ENCODE assay signal across 21 cellular contexts in genomic region chr5:43421450-43422133, GRCh38. TPM values are rescaled to one million over a fixed set of nuclear protein-coding genes. Genes with fewer than 3 reads are reported as not detected.
DNase-seq lines count a peak whose midpoint lies in the region; ATAC-seq, FAIRE-seq and TF ChIP-seq lines count a peak whose summit lies in the region.
"Had no signal": no experiment of that assay in that cellular context is flagged by ENCODE, and none has a peak within 500 bp of the region (broad histone marks: within the 10 kb centered on the region; RNA-seq: fewer than 3 reads in every experiment).

No MANE protein-coding gene starts in this region.

- peak overlapping the region in 1 of 2 donors; percentile 16 for H3K4me3 ChIP-seq in duodenal mucosa (ENCODE audit: low read depth in 1 of 2, low read length in 2 of 2)
- H3K4me3 ChIP-seq in HepG2 (replicated peaks in 1 of 3; ENCODE audit: insufficient read depth in 1 of 3, low read depth in 2 of 3, low read length in 3 of 3) = no peak overlapping the region
- H3K4me3 ChIP-seq in transverse colon = no peak overlapping the region
- H3K4me3 ChIP-seq: ascending aorta, Peyer's patch had no signal

- peaks cover 16 to 19% of the 10 kb centered on the region in 2 donors for H3K4me1 ChIP-seq in duodenal mucosa (ENCODE audit: control insufficient read depth in 1 of 2, insufficient read depth in 2 of 2, low read length in 2 of 2)
- peaks cover 39% of the 10 kb centered on the region for H3K4me1 ChIP-seq in HepG2 (ENCODE audit: insufficient read depth, low read length)
- H3K4me1 ChIP-seq in transverse colon = peaks cover 4 to 35% (median 20%) of the 10 kb centered on the region in 4 donors
- H3K4me1 ChIP-seq: ascending aorta, Peyer's patch had no signal

- TF ChIP-seq CTCF in HepG2 (CRISPR knock-in tag; IDR thresholded peaks at IDR 0.05) (no peak), transverse colon (IDR thresholded peaks at IDR 0.05) (no peak)

- no peaks in the 10 kb centered on the region for H4K20me1 ChIP-seq in HepG2 (ENCODE audit: insufficient read depth, low read length)

- 76% methylated on average over 7 of the region's 7 CpGs for WGBS in HepG2 (ENCODE audit: low lambda C conversion rate)
- WGBS in transverse colon (ENCODE audit: low coverage in 1 of 2), 2 donors = 67 to 84% methylated on average over 7 of the region's 7 CpGs

- no TSS peak for BruUV-seq in HepG2 (replicated peaks; lab: Mats Ljungman, UMichigan)

- H3K9ac ChIP-seq in duodenal mucosa (ENCODE audit: low read depth in 1 of 2, low read length in 2 of 2) = no peak overlapping the region
- no peak overlapping the region for H3K9ac ChIP-seq in HepG2 (ENCODE audit: insufficient read depth, low read depth, low read length)
- H3K9ac ChIP-seq: SK-N-SH had no signal

- H3K36me3 ChIP-seq in duodenal mucosa (ENCODE audit: control insufficient read depth in 1 of 2, insufficient read depth in 2 of 2, low read length in 2 of 2) (no peaks in the 10 kb centered on the region), HepG2 (replicated peaks in 1 of 2; ENCODE audit: control insufficient read depth in 1 of 2, insufficient read depth in 2 of 2, low read length in 2 of 2) (no peaks in the 10 kb centered on the region), transverse colon (no peaks in the 10 kb centered on the region)
- H3K36me3 ChIP-seq: ascending aorta, Peyer's patch had no signal

- TF ChIP-seq RAD21 in HepG2 (CRISPR knock-in tag; IDR thresholded peaks at IDR 0.05) = no peak

- CTCF ChIA-PET in HepG2 (lab: Yijun Ruan, JAX; ENCODE audit: low intra/inter-chr PET ratio, low total read pairs) = no interaction called here

- DNase-seq in RCC 7860 (ENCODE audit: low spot score) (peak; percentile 52), HepG2 (ENCODE audit: low spot score) (no peak), transverse colon (no peak), Right ventricle myocardium superior (no peak)
- DNase-seq in activated naive CD4-positive, alpha-beta T cell treated with anti-CD3 and anti-CD28 coated beads, Interleukin-2, amount 50 U/mL, for 72 hours (ENCODE audit: low spot score in 2 of 2) = no peak
- DNase-seq: activated CD8-positive, alpha-beta T cell treated with anti-CD3 and anti-CD28 coated beads for 36 hours; activated naive CD4-positive, alpha-beta T cell treated with anti-CD3 and anti-CD28 coated beads for 36 hours; activated T-cell treated with anti-CD3 and anti-CD28 coated beads, Interleukin-2, amount 50 U/mL, for 1 hour; left cardiac atrium; SK-N-SH; stimulated activated CD4-positive, alpha-beta T cell treated with anti-CD3 and anti-CD28 coated beads, Interleukin-12 subunit alpha, Interleukin-12 subunit beta, amount 100 ng/mL, for 4 hours had no signal

- ATAC-seq in HepG2 (no peak), GM18502 (IDR thresholded peaks at IDR 0.05; ENCODE audit: poor library complexity, unreplicated experiment) (no peak), Right ventricle myocardium superior (ENCODE audit: poor library complexity) (no peak)
- ATAC-seq in activated naive CD4-positive, alpha-beta T cell treated with anti-CD3 and anti-CD28 coated beads, Interleukin-2, amount 50 U/mL, for 72 hours = no peak
- ATAC-seq: activated CD8-positive, alpha-beta T cell treated with anti-CD3 and anti-CD28 coated beads for 36 hours; WTC11 had no signal

- H3K27ac ChIP-seq in duodenal mucosa (ENCODE audit: low read depth, low read length) (peak overlapping the region; percentile 36), HepG2 (ENCODE audit: extremely low read length, insufficient read depth, low read length) (no peak overlapping the region), transverse colon (peak overlapping the region; percentile 62 to 69 (median 66))
- H3K27ac ChIP-seq: ascending aorta, Peyer's patch had no signal

- H3K9me3 Mint-ChIP-seq in activated naive CD4-positive, alpha-beta T cell treated with anti-CD3 and anti-CD28 coated beads, Interleukin-2, amount 50 U/mL, for 72 hours = no peaks in the 10 kb centered on the region
- H3K9me3 Mint-ChIP-seq: activated CD8-positive, alpha-beta T cell treated with anti-CD3 and anti-CD28 coated beads for 36 hours; activated naive CD4-positive, alpha-beta T cell treated with anti-CD3 and anti-CD28 coated beads for 36 hours; T-helper 2 cell treated with Interferon-gamma antibody and Interleukin-4, amounts not matched to agents 5 μg/mL and 100 μg/mL, for 36 hours had no signal

- in situ Hi-C loops in HepG2 (cut with HindIII; ENCODE audit: extremely low pct_ligation_motif_present, low pct_unique_long_range_greater_than_20kb) (no loop called here), transverse colon (cut with MboI; ENCODE audit: low pct_ligation_motif_present in 1 of 4, low pct_unique_long_range_greater_than_20kb in 1 of 4, low sequenced_read_pairs in 3 of 4) (no loop called here)

- no peak overlapping the region for H2AFZ ChIP-seq in HepG2 (ENCODE audit: low read length)

- no peaks in the 10 kb centered on the region for H3K36me3 Mint-ChIP-seq in activated naive CD4-positive, alpha-beta T cell treated with anti-CD3 and anti-CD28 coated beads, Interleukin-2, amount 50 U/mL, for 72 hours
- H3K36me3 Mint-ChIP-seq: WTC11 had no signal

- POLR2A ChIA-PET in HepG2 (lab: Yijun Ruan, JAX) = interaction anchor here (1.0 to 3.1 kb wide), 3 partner anchors 19 to 62 kb away, joined by 6 to 16 read pairs (median 11); partner anchors contain the start of gene TMEM267

- H3K79me2 ChIP-seq in HepG2 (ENCODE audit: insufficient read depth, low read length) = no peaks in the 10 kb centered on the region

- no peaks in the 10 kb centered on the region for H3K9me3 ChIP-seq in duodenal mucosa (ENCODE audit: control insufficient read depth in 1 of 2, low read length in 2 of 2)
- H3K9me3 ChIP-seq in HepG2 (ENCODE audit: low read length) = no peaks in the 10 kb centered on the region
- no peaks in the 10 kb centered on the region for H3K9me3 ChIP-seq in transverse colon
- H3K9me3 ChIP-seq: ascending aorta, Peyer's patch, SK-N-SH had no signal

- peak overlapping the region; percentile 66; the same call in 1 of the 2 replicates for H3K4me2 ChIP-seq in HepG2 (ENCODE audit: low read depth, low read length)
- H3K4me2 ChIP-seq: SK-N-SH had no signal

- intact Hi-C loops in HepG2 (cut with micrococcal nuclease; ENCODE audit: unreplicated experiment) = no loop called here
- intact Hi-C loops in transverse colon (cut with DNase I; ENCODE audit: low total_unique reads) = no loop called here
- intact Hi-C loops in Right ventricle myocardium superior (cut with DNase I) = no loop called here

- H3K27me3 ChIP-seq in duodenal mucosa (ENCODE audit: control insufficient read depth in 1 of 2, insufficient read depth in 2 of 2, low read length in 2 of 2) = no peaks in the 10 kb centered on the region
- H3K27me3 ChIP-seq in HepG2 (ENCODE audit: control insufficient read depth in 1 of 2, insufficient read depth in 2 of 2, low read length in 2 of 2) = no peaks in the 10 kb centered on the region
- no peaks in the 10 kb centered on the region for H3K27me3 ChIP-seq in transverse colon
- H3K27me3 ChIP-seq: ascending aorta, Peyer's patch had no signal

- TF ChIP-seq POLR2A in HepG2 (IDR thresholded peaks at IDR 0.05; ENCODE audit: insufficient read depth in 1 of 2, low read depth in 2 of 2, low read length in 2 of 2) (no peak), transverse colon (IDR thresholded peaks at IDR 0.05) (no peak)

- TF ChIP-seq EP300 in HepG2 (IDR thresholded peaks at IDR 0.05; ENCODE audit: low read depth in 2 of 2, low read length in 2 of 2) = no peak
- TF ChIP-seq EP300 in HepG2 (CRISPR knock-in tag; IDR thresholded peaks at IDR 0.05; ENCODE audit: borderline replicate concordance) = no peak
- no peak for TF ChIP-seq EP300 in transverse colon (IDR thresholded peaks at IDR 0.05; ENCODE audit: low read depth)

- no peak overlapping the region for H3K27ac Mint-ChIP-seq in activated naive CD4-positive, alpha-beta T cell treated with anti-CD3 and anti-CD28 coated beads, Interleukin-2, amount 50 U/mL, for 72 hours
- H3K27ac Mint-ChIP-seq: activated CD8-positive, alpha-beta T cell treated with anti-CD3 and anti-CD28 coated beads for 36 hours; activated naive CD4-positive, alpha-beta T cell treated with anti-CD3 and anti-CD28 coated beads for 36 hours; T-helper 2 cell treated with Interferon-gamma antibody and Interleukin-4, amounts not matched to agents 5 μg/mL and 100 μg/mL, for 36 hours; WTC11 had no signal

- FAIRE-seq in RCC 7860 (lab: Jason Lieb, UNC) (no peak), HepG2 (lab: Jason Lieb, UNC) (no peak)
- FAIRE-seq: colon, endometrium, HTR-8/SVneo had no signal

TF ChIP-seq in HepG2, 621 proteins besides CTCF, POLR2A, EP300 and RAD21 (continues in another document):
- 0 out of 2 replicates have a peak, but pooled peaks have one; percentile 28 for TF ChIP-seq CEBPB (IDR thresholded peaks at IDR 0.05; ENCODE audit: borderline replicate concordance, low read depth, low read length)
- TF ChIP-seq SOX6 (IDR thresholded peaks at IDR 0.05) = no peak
- TF ChIP-seq SOX6 (CRISPR knock-in tag; IDR thresholded peaks at IDR 0.05) = peak; percentile 3; the same call in 1 of the 2 replicates

RNA-seq across cellular contexts. Expression of gene CCL28, which starts 9.4 kb away (rescaled TPM):
- total RNA-seq in HepG2 (2016; rRNA removed; fragmentation: Illumina TruSeq; extraction: Trizol) (not detected in 2 replicates), transverse colon (100 to 1,000 TPM in 2 of 4 donors, 10 to 100 TPM in 2; 17.1 to 115 (median 86.4) TPM), Right ventricle myocardium superior (0.81 TPM)
- total RNA-seq in HepG2 (2016; cell fraction: cytosol; rRNA removed; fragmentation: Illumina TruSeq; extraction: Trizol; ENCODE audit: low read depth) = not detected in 2 replicates
- not detected in 2 replicates for total RNA-seq in HepG2 (2016; cell fraction: insoluble cytoplasmic fraction; rRNA removed; fragmentation: Illumina TruSeq; extraction: Trizol)
- total RNA-seq in HepG2 (2016; cell fraction: membrane; rRNA removed; fragmentation: Illumina TruSeq; extraction: Trizol) = 0.07 TPM in 1 of 2 replicates, not detected in the other
- total RNA-seq in HepG2 (2016; cell fraction: nucleus; rRNA removed; fragmentation: Illumina TruSeq; extraction: Trizol) = not detected in 2 replicates
- polyA plus RNA-seq in HepG2 (2011; rRNA removed) = 0.03 and 0.08 TPM in 2 replicates
- 0.03 TPM in 1 of 2 replicates, not detected in the other for polyA plus RNA-seq in HepG2 (2011; cell fraction: cytosol; rRNA removed)
- not detected in 2 replicates for polyA plus RNA-seq in HepG2 (2011; cell fraction: nucleus; rRNA removed)
- polyA plus RNA-seq in HepG2 (2012) = not detected in 2 replicates
- polyA plus RNA-seq in HepG2 (2016; cell fraction: cytosol; fragmentation: Illumina TruSeq; extraction: Trizol; ENCODE audit: low read depth) = not detected in 2 replicates
- polyA plus RNA-seq in HepG2 (2016; cell fraction: insoluble cytoplasmic fraction; fragmentation: Illumina TruSeq; extraction: Trizol; ENCODE audit: low read depth) = not detected in 2 replicates
- polyA plus RNA-seq in HepG2 (2016; cell fraction: membrane; fragmentation: Illumina TruSeq; extraction: Trizol; ENCODE audit: low read depth) = not detected in 2 replicates
- not detected in 2 replicates for polyA plus RNA-seq in HepG2 (2016; cell fraction: nucleus; fragmentation: Illumina TruSeq; extraction: Trizol; ENCODE audit: insufficient read depth, low read depth)
- 0.30 TPM in 1 of 2 replicates, not detected in the other for polyA minus RNA-seq in HepG2 (2011; rRNA and poly(A)+ RNA removed; ENCODE audit: low replicate concordance)
- polyA minus RNA-seq in HepG2 (2011; cell fraction: cytosol; rRNA and poly(A)+ RNA removed) = not detected in 2 replicates
- polyA minus RNA-seq in HepG2 (2011; cell fraction: nucleus; rRNA and poly(A)+ RNA removed) = not detected in 2 replicates
- total RNA-seq in activated naive CD4-positive, alpha-beta T cell treated with anti-CD3 and anti-CD28 coated beads, Interleukin-2, amount 50 U/mL, for 72 hours = 10 to 100 TPM in 1 of 2 donors, 1 to 10 TPM in 1; 4.5 to 18.9 TPM
- total RNA-seq: ascending aorta, H4 had no signal
- polyA plus RNA-seq: SK-N-SH had no signal
